In genomic region chr4:76312457-76312856, GRCh38 we compare ENCODE assay signal across 27 cellular contexts.
"Had no signal": no experiment of that assay in that cellular context is flagged by ENCODE, and none has a peak within 500 bp of the region (broad histone marks: within the 10 kb centered on the region; RNA-seq: fewer than 3 reads in every experiment).

No MANE protein-coding gene starts in this region.

- H3K9me3 ChIP-seq: breast epithelium, SJCRH30 had no signal

- H3K27ac ChIP-seq: ascending aorta, breast epithelium, SJCRH30, VCaP had no signal

- H3K27me3 ChIP-seq: ascending aorta, breast epithelium, SJCRH30 had no signal

- H3K9ac ChIP-seq: SK-N-SH had no signal

- H3K36me3 ChIP-seq: breast epithelium, SJCRH30 had no signal

- DNase-seq: activated CD4-positive, alpha-beta memory T cell treated with anti-CD3 and anti-CD28 coated beads, Interleukin-2, amount 10 ng/mL, durations not matched to agents 7 days and 5 days; activated CD4-positive, alpha-beta T cell treated with anti-CD3 and anti-CD28 coated beads for 1 hour; activated CD4-positive, alpha-beta T cell treated with anti-CD3 and anti-CD28 coated beads for 48 hours; activated CD4-positive, CD25-positive, alpha-beta regulatory T cell; activated CD8-positive, alpha-beta memory T cell treated with anti-CD3 and anti-CD28 coated beads for 24 hours; activated CD8-positive, alpha-beta memory T cell treated with anti-CD3 and anti-CD28 coated beads, Interleukin-2, amount 10 ng/mL, durations not matched to agents 7 days and 5 days; activated CD8-positive, alpha-beta memory T cell treated with anti-CD3 and anti-CD28 coated beads, Interleukin-2, amount 50 U/mL, for 48 hours; activated effector memory CD4-positive, alpha-beta T cell treated with Interleukin-2 at 50 U/mL for 16 hours; activated naive CD4-positive, alpha-beta T cell treated with Interleukin-2 at 50 U/mL for 16 hours; activated naive CD8-positive, alpha-beta T cell treated with anti-CD3 and anti-CD28 coated beads, Interleukin-2, amount 10 ng/mL, durations not matched to agents 7 days and 5 days; activated T-cell treated with anti-CD3 and anti-CD28 coated beads, Interleukin-2, amount 50 U/mL, for 48 hours; amygdala; KG1; NCI-H1048; NCI-H1105 treated with DMSO at 0.1 percent for 48 hours; NCI-H1436; NCI-H1694; NCI-H1930; NCI-H2081 treated with DMSO at 0.1 percent for 48 hours; NCI-H226; NCI-H446 treated with DMSO at 0.1 percent for 48 hours; SHP77; SK-N-SH had no signal

- H3K4me1 ChIP-seq: breast epithelium had no signal

- H3K4me2 ChIP-seq: SK-N-SH had no signal

- H3K4me3 ChIP-seq: ascending aorta, breast epithelium, SJCRH30 had no signal

- ATAC-seq: activated CD8-positive, alpha-beta memory T cell treated with anti-CD3 and anti-CD28 coated beads, Interleukin-2, amount 10 ng/mL, durations not matched to agents 7 days and 5 days had no signal
